ENCODE assay signal across 8 cellular contexts in genomic region chr6:55445648-55446204, GRCh38.
DNase-seq lines count a peak whose midpoint lies in the region; ATAC-seq and TF ChIP-seq lines count a peak whose summit lies in the region.

No MANE protein-coding gene starts in this region.

- no peaks in the 10 kb centered on the region for H3K9me3 Mint-ChIP-seq in osteocyte (ENCODE audit: unreplicated experiment)

- no peaks in the 10 kb centered on the region for H3K36me3 Mint-ChIP-seq in osteocyte (ENCODE audit: unreplicated experiment)

- intact Hi-C loops in posterior cingulate gyrus (cut with DNase I), result loop anchor here (2.0 to 5.0 kb wide), 2 partner anchors 441 to 507 kb away; no protein-coding TSS in a partner anchor

- peaks cover 4% of the 10 kb centered on the region for H3K4me1 Mint-ChIP-seq in osteocyte (ENCODE audit: unreplicated experiment)

- H3K4me3 Mint-ChIP-seq in osteocyte (ENCODE audit: unreplicated experiment), result no peak overlapping the region

- H3K27ac Mint-ChIP-seq in osteocyte (ENCODE audit: unreplicated experiment), result no peak overlapping the region

- peaks cover 13% of the 10 kb centered on the region for H3K27me3 Mint-ChIP-seq in osteocyte (ENCODE audit: unreplicated experiment)

- TF ChIP-seq CTCF in osteocyte (IDR thresholded peaks at IDR 0.05), result peak; percentile 79

- DNase-seq in SHP77 (lab: John Stamatoyannopoulos, UW) (peak; percentile 28 to 39), SHP77 treated with DMSO at 0.1 percent for 48 hours (lab: John Stamatoyannopoulos, UW) (no peak), NCI-H2227 treated with DMSO at 0.1 percent for 48 hours (lab: John Stamatoyannopoulos, UW) (peak; percentile 14), dermis microvascular lymphatic vessel endothelial cell (ENCODE audit: low read depth in 2 of 2) (peak; percentile 12 to 39), osteocyte (ENCODE audit: extremely low spot score, unreplicated experiment) (no peak), posterior cingulate gyrus (no peak)
- no peak for DNase-seq in activated CD4-positive, alpha-beta T cell treated with anti-CD3 and anti-CD28 coated beads, Interleukin-2, amount 50 U/mL, for 48 hours

- ATAC-seq in HG02642 (IDR thresholded peaks at IDR 0.05; ENCODE audit: poor library complexity, unreplicated experiment), result no peak

Comparison
In these comparisons a context has a peak if more than half of its experiments do, and no peak if none do; other contexts are left out.
1. DNase-seq: peak in SHP77 (2 of 2), NCI-H2227 treated with DMSO at 0.1 percent for 48 hours (single experiment) and dermis microvascular lymphatic vessel endothelial cell (2 of 2); none in SHP77 treated with DMSO at 0.1 percent for 48 hours (single experiment), osteocyte (single experiment), activated CD4-positive, alpha-beta T cell treated with anti-CD3 and anti-CD28 coated beads, Interleukin-2, amount 50 U/mL, for 48 hours (0 of 2) and posterior cingulate gyrus (0 of 10).